In genomic region chr19:41261474-41262190, GRCh38 we compare ENCODE assay signal across 1 cellular context.
TF ChIP-seq lines count a peak whose summit lies in the region.

No MANE protein-coding gene starts in this region.

TF ChIP-seq in K562, 482 proteins besides CTCF, POLR2A, EP300 and RAD21:
- TF ChIP-seq TGIF2 (CRISPR knock-in tag; IDR thresholded peaks at IDR 0.05), result no peak
- no peak for TF ChIP-seq STAT5A (IDR thresholded peaks at IDR 0.05; ENCODE audit: borderline replicate concordance, low read length)
- TF ChIP-seq, protein P1, sequence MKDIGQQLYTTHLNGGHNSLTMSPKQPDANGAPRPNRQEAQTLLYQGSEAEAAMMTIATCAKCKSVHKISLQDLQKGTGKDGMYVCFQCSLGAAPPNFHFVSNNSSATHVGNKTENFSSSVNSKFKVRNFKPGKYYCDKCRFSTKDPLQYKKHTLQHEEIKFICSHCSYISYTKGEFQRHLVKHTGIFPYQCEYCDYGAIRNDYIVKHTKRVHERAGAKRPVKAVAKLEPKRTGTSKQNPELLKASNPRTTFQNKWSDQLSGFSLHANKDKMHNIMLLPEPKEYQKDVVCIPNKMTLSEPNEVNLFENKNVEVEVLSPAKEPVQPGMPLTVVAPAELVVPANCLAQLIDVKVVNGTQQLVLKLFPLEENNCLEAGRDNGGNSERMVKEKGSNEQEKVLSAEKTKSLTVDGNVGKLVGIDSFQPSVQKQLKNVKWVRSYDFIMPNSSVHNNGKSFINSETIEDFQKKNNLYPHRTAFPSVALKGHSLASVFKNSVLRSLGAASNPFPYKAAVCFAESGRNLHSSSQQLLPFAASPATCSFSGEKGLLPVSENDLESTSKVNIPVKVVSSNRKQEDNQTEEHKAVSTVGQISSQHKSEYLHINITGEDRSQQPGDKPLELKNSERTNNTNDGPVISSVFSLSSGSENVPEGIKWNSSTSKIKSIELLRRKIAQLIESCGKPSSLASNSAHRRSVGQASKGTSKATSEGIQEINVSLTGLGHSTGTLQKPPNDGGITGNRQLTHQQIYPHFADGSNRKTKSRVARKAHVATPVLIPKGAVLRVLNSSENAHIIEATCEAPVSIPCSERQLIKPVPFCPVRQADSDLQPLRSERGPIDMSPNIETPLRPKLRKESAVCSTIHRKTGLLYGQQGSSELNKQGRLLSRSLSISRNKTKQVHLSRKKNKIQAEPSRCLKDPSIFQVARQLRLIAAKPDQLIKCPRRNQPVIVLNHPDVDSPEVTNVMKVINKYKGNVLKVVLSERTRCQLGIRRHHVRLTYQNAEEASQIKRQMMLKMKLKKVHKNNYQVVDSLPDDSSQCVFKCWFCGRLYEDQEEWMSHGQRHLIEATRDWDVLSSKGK (CRISPR knock-in tag; IDR thresholded peaks at IDR 0.05), result no peak
- TF ChIP-seq RBFOX2 (IDR thresholded peaks at IDR 0.05; ENCODE audit: low read depth, low read length), result no peak
- TF ChIP-seq NRF1 (conservative IDR thresholded peaks at IDR 0.05 in 1 of 2, IDR thresholded peaks at IDR 0.05 in 1 of 2), result no peak
- no peak for TF ChIP-seq E4F1 (CRISPR knock-in tag; IDR thresholded peaks at IDR 0.05; ENCODE audit: borderline replicate concordance)
- no peak for TF ChIP-seq SMARCA4 (IDR thresholded peaks at IDR 0.05)
- 0 out of 2 replicates have a peak, but pooled peaks have one; percentile 2 for TF ChIP-seq ELF1 (tag; IDR thresholded peaks at IDR 0.05)
- TF ChIP-seq PTBP1 (IDR thresholded peaks at IDR 0.05; ENCODE audit: low read depth, low read length), result no peak
- no peak for TF ChIP-seq ZNF197 (CRISPR knock-in tag; IDR thresholded peaks at IDR 0.05; ENCODE audit: low read depth)
- peak; percentile 53 for TF ChIP-seq ARHGAP35 (IDR thresholded peaks at IDR 0.05; ENCODE audit: partially characterized antibody)
- TF ChIP-seq NR4A1 (CRISPR knock-in tag; IDR thresholded peaks at IDR 0.05), result no peak
- no peak for TF ChIP-seq NR4A1 (tag; IDR thresholded peaks at IDR 0.05)
- no peak for TF ChIP-seq POLR3A (IDR thresholded peaks at IDR 0.05; ENCODE audit: borderline replicate concordance, extremely low read depth, insufficient read depth, insufficient read length)
- TF ChIP-seq FOXK2 (conservative IDR thresholded peaks at IDR 0.05 in 1 of 2, IDR thresholded peaks at IDR 0.05 in 1 of 2; ENCODE audit: low read depth in 2 of 2), result peak in 1 of 2 experiments; percentile 50; a peak in 3 of 4 replicates
- no peak for TF ChIP-seq MYC (IDR thresholded peaks at IDR 0.05; ENCODE audit: low read depth, low read length)
- no peak for TF ChIP-seq MYC (CRISPR knock-in tag; IDR thresholded peaks at IDR 0.05; ENCODE audit: borderline replicate concordance, low read depth)
- TF ChIP-seq, protein P2, sequence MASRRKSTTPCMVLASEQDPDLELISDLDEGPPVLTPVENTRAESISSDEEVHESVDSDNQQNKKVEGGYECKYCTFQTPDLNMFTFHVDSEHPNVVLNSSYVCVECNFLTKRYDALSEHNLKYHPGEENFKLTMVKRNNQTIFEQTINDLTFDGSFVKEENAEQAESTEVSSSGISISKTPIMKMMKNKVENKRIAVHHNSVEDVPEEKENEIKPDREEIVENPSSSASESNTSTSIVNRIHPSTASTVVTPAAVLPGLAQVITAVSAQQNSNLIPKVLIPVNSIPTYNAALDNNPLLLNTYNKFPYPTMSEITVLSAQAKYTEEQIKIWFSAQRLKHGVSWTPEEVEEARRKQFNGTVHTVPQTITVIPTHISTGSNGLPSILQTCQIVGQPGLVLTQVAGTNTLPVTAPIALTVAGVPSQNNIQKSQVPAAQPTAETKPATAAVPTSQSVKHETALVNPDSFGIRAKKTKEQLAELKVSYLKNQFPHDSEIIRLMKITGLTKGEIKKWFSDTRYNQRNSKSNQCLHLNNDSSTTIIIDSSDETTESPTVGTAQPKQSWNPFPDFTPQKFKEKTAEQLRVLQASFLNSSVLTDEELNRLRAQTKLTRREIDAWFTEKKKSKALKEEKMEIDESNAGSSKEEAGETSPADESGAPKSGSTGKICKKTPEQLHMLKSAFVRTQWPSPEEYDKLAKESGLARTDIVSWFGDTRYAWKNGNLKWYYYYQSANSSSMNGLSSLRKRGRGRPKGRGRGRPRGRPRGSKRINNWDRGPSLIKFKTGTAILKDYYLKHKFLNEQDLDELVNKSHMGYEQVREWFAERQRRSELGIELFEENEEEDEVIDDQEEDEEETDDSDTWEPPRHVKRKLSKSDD (conservative IDR thresholded peaks at IDR 0.05; ENCODE audit: low read length), result no peak
